8 cellular contexts compared by ENCODE assay signal in the genomic region with DNA sequence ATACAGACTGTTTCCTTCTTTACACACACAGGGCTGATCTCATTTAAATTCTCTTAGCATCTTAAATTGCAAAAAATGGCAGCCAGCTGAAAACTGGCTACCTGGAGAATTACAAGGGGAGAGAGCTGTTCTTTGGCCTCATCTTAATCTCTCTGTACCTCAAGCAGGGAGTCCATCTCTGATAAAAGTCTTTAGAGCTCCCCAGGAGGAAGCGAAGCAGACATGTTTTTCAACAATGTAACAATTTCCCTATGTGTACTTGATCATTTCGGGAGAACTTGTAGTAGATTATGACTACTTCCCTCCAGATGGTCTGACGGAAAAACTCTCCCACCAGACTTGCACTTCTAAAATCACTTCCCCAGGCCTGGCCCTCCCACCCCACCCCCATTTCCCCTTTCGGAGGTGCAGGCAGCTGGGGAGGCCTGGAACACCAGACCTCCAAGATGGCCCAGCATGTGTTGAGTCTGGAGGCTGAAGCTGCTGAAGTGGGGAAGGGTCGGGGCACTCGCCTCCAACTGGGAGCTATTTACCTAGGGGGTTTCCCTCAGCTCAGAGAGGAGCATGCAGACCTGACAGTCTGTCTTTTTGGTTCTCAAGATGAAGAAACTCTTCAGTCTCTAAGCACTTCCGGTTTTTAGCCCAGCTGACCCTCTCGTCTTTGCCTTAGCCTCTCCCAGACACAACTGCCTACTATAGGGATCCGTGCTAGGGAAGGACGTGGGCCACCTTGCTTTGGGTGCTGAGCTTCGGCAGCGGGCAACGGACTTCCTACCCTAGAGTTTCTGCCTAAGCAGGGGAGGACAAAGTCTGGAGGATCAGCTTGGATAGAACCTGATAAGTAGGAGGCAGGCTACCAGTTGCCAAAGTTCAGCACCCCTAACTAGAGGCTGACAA.
DNase-seq lines count a peak whose midpoint lies in the region; ATAC-seq, FAIRE-seq and TF ChIP-seq lines count a peak whose summit lies in the region.

No MANE protein-coding gene starts in this region.

- no peaks in the 10 kb centered on the region for H3K9me2 ChIP-seq in PC-3 (replicated peaks; ENCODE audit: low read length)

- TF ChIP-seq EP300 in H1 (IDR thresholded peaks at IDR 0.05; ENCODE audit: borderline replicate concordance in 1 of 2, low read depth in 2 of 2, low read length in 2 of 2), result no peak

- H2AFZ ChIP-seq in PC-3 (ENCODE audit: low read length) (peak overlapping the region; percentile 33; the same call in 1 of the 2 replicates), H1 (ENCODE audit: low read length) (peak overlapping the region; percentile 63; the same call in 1 of the 2 replicates)

- H3K36me3 ChIP-seq in PC-3 (ENCODE audit: low read depth, low read length) (no peaks in the 10 kb centered on the region), H1 (ENCODE audit: control insufficient read depth in 2 of 4, insufficient read depth in 4 of 4, low read length in 3 of 4) (no peaks in the 10 kb centered on the region)

- H2BK5ac ChIP-seq in H1 (ENCODE audit: low read depth, low read length), result 0 out of 2 replicates have a peak overlapping the region, but pooled peaks have one; percentile 66

- intact Hi-C loops in PC-3 (cut with micrococcal nuclease), result loop anchor here (2.0 to 5.0 kb wide), 4 partner anchors 231 to 964 kb away; no protein-coding TSS in a partner anchor

- no peak for TF ChIP-seq POLR2A in H1 (IDR thresholded peaks at IDR 0.05; ENCODE audit: control extremely low read depth in 1 of 2, low read depth in 2 of 2, low read length in 2 of 2)

- no peak overlapping the region for H4K5ac ChIP-seq in H1 (ENCODE audit: insufficient read length, low read depth, low read length)

- H3K14ac ChIP-seq in H1 (ENCODE audit: insufficient read length), result no peak overlapping the region

- H2BK15ac ChIP-seq in H1 (ENCODE audit: low read length), result no peak overlapping the region

- WGBS in H1 (ENCODE audit: extremely low coverage in 1 of 2, insufficient coverage in 1 of 2, insufficient read length in 1 of 2, insufficient replicate concordance in 2 of 2, low coverage in 1 of 2, low lambda C conversion rate in 2 of 2, missing lambda C conversion rate in 1 of 2), 2 experiments, result 74% methylated on average over 13 of the region's 13 CpGs; no CpG with 5 or more reads in 1 of the 2 experiments

- no peak overlapping the region for H3K27ac ChIP-seq in PC-3 (ENCODE audit: low read length)
- H3K27ac ChIP-seq in H1 (ENCODE audit: low read depth, low read length), result no peak overlapping the region

- no peak for TF ChIP-seq RAD21 in H1 (IDR thresholded peaks at IDR 0.05 in 1 of 2, conservative IDR thresholded peaks at IDR 0.05 in 1 of 2; ENCODE audit: low read depth in 2 of 2, low read length in 2 of 2)

- H3K23ac ChIP-seq in H1 (ENCODE audit: insufficient read length), result no peak overlapping the region

- peak overlapping the region; percentile 73 for H3K4ac ChIP-seq in H1 (replicated peaks; ENCODE audit: insufficient read length, low read depth, low read length)

- DNase-seq in GM10248 (ENCODE audit: extremely low spot score) (peak; percentile 31), PC-3 (no peak), H1 (ENCODE audit: low read depth in 1 of 2, low spot score in 2 of 2) (peak in 1 of 2 experiments; percentile 37), retina (peak; percentile 18), HUDEP-2 (lab: John Stamatoyannopoulos, UW; ENCODE audit: unreplicated experiment in 76 of 76) (no peak), left lobe of liver (ENCODE audit: low spot score) (no peak), NCI-H1930 (lab: John Stamatoyannopoulos, UW) (no peak)

- H3K27me3 ChIP-seq in PC-3 (ENCODE audit: low read length) (no peaks in the 10 kb centered on the region), H1 (replicated peaks in 1 of 4; ENCODE audit: control insufficient read depth in 3 of 4, extremely low read depth in 1 of 4, insufficient read depth in 3 of 4, low read length in 3 of 4) (no peaks in the 10 kb centered on the region; a peak in 1 of 7 replicates)

- H2BK12ac ChIP-seq in H1 (ENCODE audit: low read depth, low read length), result peak overlapping the region; percentile 97

- peak overlapping the region; percentile 48; the same call in 1 of the 2 replicates for H2AK5ac ChIP-seq in H1 (ENCODE audit: low read depth, low read length)

- POLR2A ChIA-PET in GM10248 (lab: Yijun Ruan, JAX) (interaction anchor here (0.8 kb wide), 1 partner anchor 165 kb away, joined by 3 read pairs; no protein-coding TSS in a partner anchor), PC-3 (lab: Charles Lee; ENCODE audit: unreplicated experiment) (no interaction called here), H1 (lab: Charles Lee; ENCODE audit: partially characterized antibody) (interaction anchor here (1.2 to 6.2 kb wide), 2 partner anchors 47 to 166 kb away, joined by 3 to 82 read pairs; a partner anchor contains a TSS)

- peaks cover 7% of the 10 kb centered on the region for H3K23me2 ChIP-seq in H1 (ENCODE audit: low read depth, low read length)

- no peak overlapping the region for H3K56ac ChIP-seq in H1 (replicated peaks; ENCODE audit: insufficient read length, low read depth, low read length)

- no peak for FAIRE-seq in H1 (lab: Jason Lieb, UNC)

- no peak overlapping the region for H4K8ac ChIP-seq in H1 (ENCODE audit: extremely low read depth, insufficient read depth, low read length)

- TF ChIP-seq CTCF in GM10248 (IDR thresholded peaks at IDR 0.05; ENCODE audit: control extremely low read depth, extremely low read depth, low read depth, missing control alignments), result no peak
- no peak for TF ChIP-seq CTCF in PC-3 (conservative IDR thresholded peaks at IDR 0.05; ENCODE audit: low read depth, low read length)
- TF ChIP-seq CTCF in H1 (IDR thresholded peaks at IDR 0.05; ENCODE audit: control extremely low read depth in 1 of 3, insufficient read depth in 1 of 3, low read depth in 1 of 3, low read length in 3 of 3), result no peak

- H3K4me2 ChIP-seq in PC-3 (ENCODE audit: low read length), result peak overlapping the region; percentile 80; the same call in 1 of the 2 replicates
- peak overlapping the region in 1 of 2 experiments; percentile 65; a peak in 2 of 4 replicates for H3K4me2 ChIP-seq in H1 (ENCODE audit: insufficient read depth in 1 of 2, low read depth in 2 of 2, low read length in 2 of 2)

- no peak overlapping the region for H3K4me3 ChIP-seq in PC-3 (ENCODE audit: low read length)
- H3K4me3 ChIP-seq in H1 (ENCODE audit: extremely low read depth in 1 of 4, insufficient read depth in 2 of 4, low read depth in 3 of 4, low read length in 4 of 4), result no peak overlapping the region

- ATAC-seq in PC-3, result no peak
- no peak for ATAC-seq in GM19351 (IDR thresholded peaks at IDR 0.05; ENCODE audit: unreplicated experiment)
- no peak for ATAC-seq in left lobe of liver

- H4K91ac ChIP-seq in H1 (replicated peaks; ENCODE audit: insufficient read length, low read length), result peak overlapping the region; percentile 42

- peak overlapping the region; percentile 7; the same call in 1 of the 2 replicates for H3K18ac ChIP-seq in H1 (ENCODE audit: extremely low read depth, low read length)

- peaks cover 8% of the 10 kb centered on the region for H3F3A ChIP-seq in PC-3 (ENCODE audit: low read length, unreplicated experiment)

- H3K4me1 ChIP-seq in PC-3 (ENCODE audit: insufficient read depth, low read length) (peaks cover 43% of the 10 kb centered on the region), H1 (replicated peaks in 1 of 4; ENCODE audit: control insufficient read depth in 3 of 4, insufficient read depth in 4 of 4, low read length in 3 of 4) (peaks cover 10 to 33% (median 20%) of the 10 kb centered on the region in 4 experiments)

- no peaks in the 10 kb centered on the region for H3K9me3 ChIP-seq in PC-3 (ENCODE audit: low read length)
- H3K9me3 ChIP-seq in H1 (ENCODE audit: insufficient read depth in 2 of 2, low read depth in 1 of 2, low read length in 1 of 2), result no peaks in the 10 kb centered on the region

- no peak overlapping the region for H2BK120ac ChIP-seq in H1 (replicated peaks; ENCODE audit: low read depth, low read length)

- H4K20me1 ChIP-seq in PC-3 (ENCODE audit: low read length) (no peaks in the 10 kb centered on the region), H1 (replicated peaks in 1 of 2; ENCODE audit: control insufficient read depth in 1 of 2, insufficient read depth in 2 of 2, low read length in 2 of 2) (no peaks in the 10 kb centered on the region)

- CTCF ChIA-PET in GM10248 (lab: Yijun Ruan, JAX) (interaction anchor here (1.0 to 1.6 kb wide), 4 partner anchors 9 to 36 kb away, joined by 3 to 5 read pairs (median 3); no protein-coding TSS in a partner anchor), PC-3 (lab: Charles Lee) (interaction anchor here (0.6 kb wide), 1 partner anchor 335 kb away, joined by 3 read pairs; no protein-coding TSS in a partner anchor), H1 (lab: Charles Lee; ENCODE audit: partially characterized antibody) (interaction anchor here (0.7 to 1.9 kb wide), 10 partner anchors 14 to 1024 kb away, joined by 3 to 7 read pairs (median 3); no protein-coding TSS in a partner anchor)

- BruUV-seq in PC-3 (replicated peaks; lab: Mats Ljungman, UMichigan), result no TSS peak

- peak overlapping the region; percentile 13 for H2BK20ac ChIP-seq in H1 (ENCODE audit: low read length)

- H3K79me2 ChIP-seq in PC-3 (ENCODE audit: low read length) (no peaks in the 10 kb centered on the region), H1 (ENCODE audit: control insufficient read depth in 1 of 2, insufficient read depth in 2 of 2, low read length in 2 of 2) (no peaks in the 10 kb centered on the region)

- H3K79me1 ChIP-seq in H1 (ENCODE audit: low read depth, low read length), result no peaks in the 10 kb centered on the region

- H3K9ac ChIP-seq in PC-3 (ENCODE audit: low read length) (no peak overlapping the region), H1 (replicated peaks in 1 of 4; ENCODE audit: extremely low read depth in 1 of 4, low read depth in 3 of 4, low read length in 3 of 4) (no peak overlapping the region; a peak in 2 of 7 replicates)

TF ChIP-seq in H1, 55 proteins besides CTCF, POLR2A, EP300 and RAD21 (continues in another document):
- TF ChIP-seq BCL11A (IDR thresholded peaks at IDR 0.05; ENCODE audit: low read depth in 2 of 2, low read length in 2 of 2) (no peak), SIRT6 (IDR thresholded peaks at IDR 0.05; ENCODE audit: low read length) (no peak), GTF2F1 (IDR thresholded peaks at IDR 0.05; ENCODE audit: borderline replicate concordance, low read depth, low read length) (no peak), ASH2L (IDR thresholded peaks at IDR 0.05; ENCODE audit: low read length) (no peak), HDAC6 (IDR thresholded peaks at IDR 0.05; ENCODE audit: low read depth, low read length) (no peak), NANOG (IDR thresholded peaks at IDR 0.05; ENCODE audit: insufficient read depth, low read depth, low read length, poor library complexity, severe bottlenecking) (no peak), MAFK (IDR thresholded peaks at IDR 0.05; ENCODE audit: low read depth, low read length) (no peak), NRF1 (IDR thresholded peaks at IDR 0.05; ENCODE audit: low read depth, low read length) (no peak), KDM5A (IDR thresholded peaks at IDR 0.05; ENCODE audit: low read length) (no peak), RFX5 (IDR thresholded peaks at IDR 0.05; ENCODE audit: borderline replicate concordance, low read depth, low read length) (no peak), EGR1 (IDR thresholded peaks at IDR 0.05; ENCODE audit: borderline replicate concordance, low read depth, low read length) (no peak), JUND (IDR thresholded peaks at IDR 0.05; ENCODE audit: low read length) (no peak)

Comparison
In these comparisons a context has a peak if more than half of its experiments do, and no peak if none do; other contexts are left out.
1. DNase-seq: peak in GM10248 (single experiment) and retina (single experiment); none in PC-3 (single experiment), HUDEP-2 (0 of 76), left lobe of liver (single experiment) and NCI-H1930 (0 of 2).